ENCODE assay signal across 1 cellular context in genomic region chr22:20130739-20131592, GRCh38.
TF ChIP-seq lines count a peak whose summit lies in the region.

No MANE protein-coding gene starts in this region.

TF ChIP-seq in HepG2, 621 proteins besides CTCF, POLR2A, EP300 and RAD21 (continued from another document):
- TF ChIP-seq ZNF318 (CRISPR knock-in tag; IDR thresholded peaks at IDR 0.05) (peak; percentile 9; the same call in 1 of the 2 replicates), RFX5 (IDR thresholded peaks at IDR 0.05; ENCODE audit: low read depth, low read length) (no peak), ZBED4 (CRISPR knock-in tag; IDR thresholded peaks at IDR 0.05; ENCODE audit: borderline replicate concordance) (0 out of 2 replicates have a peak, but pooled peaks have one; percentile 39), AGO2 (optimal IDR thresholded peaks at IDR 0.05; ENCODE audit: low read depth, low read length) (peak; percentile 33), HNRNPLL (IDR thresholded peaks at IDR 0.05; ENCODE audit: low read depth, low read length, poor library complexity, severe bottlenecking) (peak; percentile 0), ERF (CRISPR knock-in tag; IDR thresholded peaks at IDR 0.05) (0 out of 2 replicates have a peak, but pooled peaks have one; percentile 15), ZSCAN31 (CRISPR knock-in tag; IDR thresholded peaks at IDR 0.05; ENCODE audit: low read depth) (no peak), ARHGAP35 (CRISPR knock-in tag; IDR thresholded peaks at IDR 0.05; ENCODE audit: borderline replicate concordance) (0 out of 2 replicates have a peak, but pooled peaks have one; percentile 10), SP2 (CRISPR knock-in tag; IDR thresholded peaks at IDR 0.05) (peak; percentile 73; the same call in 1 of the 2 replicates), RBAK (CRISPR knock-in tag; IDR thresholded peaks at IDR 0.05) (no peak), ZNF644 (CRISPR knock-in tag; IDR thresholded peaks at IDR 0.05; ENCODE audit: low read depth) (no peak), IKZF5 (CRISPR knock-in tag; IDR thresholded peaks at IDR 0.05) (0 out of 2 replicates have a peak, but pooled peaks have one; percentile 3), STAT6 (CRISPR knock-in tag; IDR thresholded peaks at IDR 0.05; ENCODE audit: borderline replicate concordance) (no peak), SP1 (IDR thresholded peaks at IDR 0.05) (no peak), SP1 (CRISPR knock-in tag; IDR thresholded peaks at IDR 0.05) (peak; percentile 65), SIX1 (CRISPR knock-in tag; IDR thresholded peaks at IDR 0.05; ENCODE audit: borderline replicate concordance) (no peak), MEIS1 (CRISPR knock-in tag; IDR thresholded peaks at IDR 0.05; ENCODE audit: borderline replicate concordance) (no peak), ZNF775 (CRISPR knock-in tag; IDR thresholded peaks at IDR 0.05; ENCODE audit: borderline replicate concordance) (no peak), GATAD1 (CRISPR knock-in tag; IDR thresholded peaks at IDR 0.05) (peak; percentile 31; the same call in 1 of the 2 replicates), NFYB (CRISPR knock-in tag; IDR thresholded peaks at IDR 0.05) (peak; percentile 76), E2F1 (CRISPR knock-in tag; IDR thresholded peaks at IDR 0.05) (no peak)
